Comparison of ENCODE assay signal across 8 cellular contexts in genomic region chr1:45584351-45585109, GRCh38. TPM values are rescaled to one million over a fixed set of nuclear protein-coding genes. Genes with fewer than 3 reads are reported as not detected.
A peak's percentile ranks its signal among the peaks of the same experiment; 100 is the strongest.
DNase-seq lines count a peak whose midpoint lies in the region; ATAC-seq and TF ChIP-seq lines count a peak whose summit lies in the region.

No MANE protein-coding gene starts in this region.

- H3K27me3 Mint-ChIP-seq in Calu3 (ENCODE audit: unreplicated experiment) (peaks cover 12% of the 10 kb centered on the region), natural killer cell (ENCODE audit: low read depth in 2 of 2) (no peaks in the 10 kb centered on the region)
- no peaks in the 10 kb centered on the region for H3K27me3 Mint-ChIP-seq in activated T-helper 17 cell treated with anti-CD3 and anti-CD28 coated beads, Interleukin-2, amount 50 U/mL, for 72 hours
- H3K27me3 Mint-ChIP-seq in stimulated activated naive B cell treated with anti-CD40 and anti-IgM and Interleukin-4, amounts not matched to agents 10 μg/mL and 1 μg/mL and 100 μg/mL, for 72 hours: no peaks in the 10 kb centered on the region

- intact Hi-C loops in Calu3 (cut with micrococcal nuclease; ENCODE audit: unreplicated experiment) (no loop called here), natural killer cell (cut with micrococcal nuclease) (loop anchor here (1.0 to 10.0 kb wide), 5 partner anchors 34 to 850 kb away; partner anchors contain the start of genes AKR1A1, CCDC163, GPBP1L1 and KIF2C)

- peak overlapping the region; percentile 93 for H3K4me3 Mint-ChIP-seq in Calu3 (ENCODE audit: low read depth, unreplicated experiment)
- peak overlapping the region; percentile 99 for H3K4me3 Mint-ChIP-seq in activated T-helper 17 cell treated with anti-CD3 and anti-CD28 coated beads, Interleukin-2, amount 50 U/mL, for 72 hours
- peak overlapping the region; percentile 99 for H3K4me3 Mint-ChIP-seq in natural killer cell
- H3K4me3 Mint-ChIP-seq in stimulated activated naive B cell treated with anti-CD40 and anti-IgM and Interleukin-4, amounts not matched to agents 10 μg/mL and 1 μg/mL and 100 μg/mL, for 72 hours: peak overlapping the region; percentile 92 to 100

- TF ChIP-seq CTCF in Calu3 (IDR thresholded peaks at IDR 0.05; ENCODE audit: unreplicated experiment) (no peak), natural killer cell (IDR thresholded peaks at IDR 0.05) (no peak)

- BruUV-seq in Calu3 (replicated peaks; lab: Mats Ljungman, UMichigan): TSS peak; percentile 46

- no peaks in the 10 kb centered on the region for H3K9me3 Mint-ChIP-seq in Calu3 (ENCODE audit: low read depth, unreplicated experiment)
- no peaks in the 10 kb centered on the region for H3K9me3 Mint-ChIP-seq in activated T-helper 17 cell treated with anti-CD3 and anti-CD28 coated beads, Interleukin-2, amount 50 U/mL, for 72 hours
- no peaks in the 10 kb centered on the region for H3K9me3 Mint-ChIP-seq in natural killer cell
- H3K9me3 Mint-ChIP-seq in stimulated activated naive B cell treated with anti-CD40 and anti-IgM and Interleukin-4, amounts not matched to agents 10 μg/mL and 1 μg/mL and 100 μg/mL, for 72 hours: no peaks in the 10 kb centered on the region

- ATAC-seq in GM21786 (IDR thresholded peaks at IDR 0.05; ENCODE audit: unreplicated experiment): peak; percentile 16
- ATAC-seq in activated T-helper 17 cell treated with anti-CD3 and anti-CD28 coated beads, Interleukin-2, amount 50 U/mL, for 72 hours (replicated peaks): peak; percentile 57
- peak; percentile 57 to 73 (median 60) for ATAC-seq in natural killer cell
- ATAC-seq in stimulated activated naive B cell treated with anti-CD40 and anti-IgM and Interleukin-4, amounts not matched to agents 10 μg/mL and 1 μg/mL and 100 μg/mL, for 72 hours (replicated peaks): peak; percentile 39 to 46

- H3K27ac Mint-ChIP-seq in Calu3 (ENCODE audit: unreplicated experiment): peak overlapping the region; percentile 99
- peak overlapping the region; percentile 94 for H3K27ac Mint-ChIP-seq in activated T-helper 17 cell treated with anti-CD3 and anti-CD28 coated beads, Interleukin-2, amount 50 U/mL, for 72 hours
- H3K27ac Mint-ChIP-seq in natural killer cell: peak overlapping the region; percentile 92 to 99
- peak overlapping the region; percentile 100 for H3K27ac Mint-ChIP-seq in stimulated activated naive B cell treated with anti-CD40 and anti-IgM and Interleukin-4, amounts not matched to agents 10 μg/mL and 1 μg/mL and 100 μg/mL, for 72 hours

- peak; percentile 94 for DNase-seq in Calu3
- DNase-seq in LoVo (ENCODE audit: low spot score): peak; percentile 86
- peak; percentile 88 for DNase-seq in RPMI7951 (ENCODE audit: low read depth)
- peak; percentile 71 for DNase-seq in fibroblast of peridontal ligament (ENCODE audit: extremely low read depth)
- DNase-seq in natural killer cell: peak; percentile 82
- DNase-seq in stimulated activated naive B cell treated with anti-CD40 and anti-IgM and Interleukin-4, amounts not matched to agents 10 μg/mL and 1 μg/mL and 100 μg/mL, for 72 hours: peak; percentile 77

- CTCF ChIA-PET in Calu3 (lab: Charles Lee): interaction anchor here (1.2 kb wide), 1 partner anchor 93 kb away, joined by 3 read pairs; no protein-coding TSS in a partner anchor

- H3K36me3 Mint-ChIP-seq in Calu3 (ENCODE audit: insufficient read depth, unreplicated experiment) (peaks cover 42% of the 10 kb centered on the region), natural killer cell (peaks cover 5% of the 10 kb centered on the region)
- peaks cover 44% of the 10 kb centered on the region for H3K36me3 Mint-ChIP-seq in activated T-helper 17 cell treated with anti-CD3 and anti-CD28 coated beads, Interleukin-2, amount 50 U/mL, for 72 hours (ENCODE audit: low read depth)
- H3K36me3 Mint-ChIP-seq in stimulated activated naive B cell treated with anti-CD40 and anti-IgM and Interleukin-4, amounts not matched to agents 10 μg/mL and 1 μg/mL and 100 μg/mL, for 72 hours: peaks cover 0 to 16% of the 10 kb centered on the region in 2 donors

- H3K4me1 Mint-ChIP-seq in Calu3 (ENCODE audit: low read depth, unreplicated experiment) (peaks cover 39% of the 10 kb centered on the region), natural killer cell (peaks cover 35 to 44% of the 10 kb centered on the region in 2 donors)
- H3K4me1 Mint-ChIP-seq in activated T-helper 17 cell treated with anti-CD3 and anti-CD28 coated beads, Interleukin-2, amount 50 U/mL, for 72 hours: peaks cover 14% of the 10 kb centered on the region
- H3K4me1 Mint-ChIP-seq in stimulated activated naive B cell treated with anti-CD40 and anti-IgM and Interleukin-4, amounts not matched to agents 10 μg/mL and 1 μg/mL and 100 μg/mL, for 72 hours: peaks cover 22 to 53% of the 10 kb centered on the region in 2 donors

RNA-seq across cellular contexts. Expression of gene NASP, which starts 0.7 kb away (rescaled TPM):
- total RNA-seq in Calu3 (2022): 171 and 185 TPM in 2 replicates
- 133 and 157 TPM in 2 replicates for total RNA-seq in RPMI7951 (2014; rRNA removed; shearing (Covaris generic))
- 100 to 1,000 TPM; 113 to 224 TPM for total RNA-seq in activated T-helper 17 cell treated with anti-CD3 and anti-CD28 coated beads, Interleukin-2, amount 50 U/mL, for 72 hours
- total RNA-seq in natural killer cell: 100 to 1,000 TPM; 109 to 171 (median 121) TPM

RNA-seq across cellular contexts. Expression of gene AKR1A1, which starts 33.9 kb away (rescaled TPM):
- total RNA-seq in Calu3 (2022): 111 and 119 TPM in 2 replicates
- total RNA-seq in RPMI7951 (2014; rRNA removed; shearing (Covaris generic)): 79.2 and 82.5 TPM in 2 replicates
- 100 to 1,000 TPM; 121 to 151 TPM for total RNA-seq in activated T-helper 17 cell treated with anti-CD3 and anti-CD28 coated beads, Interleukin-2, amount 50 U/mL, for 72 hours
- total RNA-seq in natural killer cell: 10 to 100 TPM; 45.7 to 54.2 (median 53.9) TPM

RNA-seq across cellular contexts. Expression of gene CCDC17, which starts 39.3 kb away (rescaled TPM):
- total RNA-seq in Calu3 (2022) (4.7 and 8.3 TPM in 2 replicates), natural killer cell (1 to 10 TPM; 2.9 to 4.5 (median 3.3) TPM)
- total RNA-seq in RPMI7951 (2014; rRNA removed; shearing (Covaris generic)): 0.20 and 0.36 TPM in 2 replicates
- total RNA-seq in activated T-helper 17 cell treated with anti-CD3 and anti-CD28 coated beads, Interleukin-2, amount 50 U/mL, for 72 hours: 1 to 10 TPM; 4.4 to 4.7 TPM

Comparison
In these comparisons a context has a peak if more than half of its experiments do, and no peak if none do; other contexts are left out.
1. Peak in every context shown above with its lines: DNase-seq and ATAC-seq.